14 cellular contexts compared by ENCODE assay signal in the genomic region with DNA sequence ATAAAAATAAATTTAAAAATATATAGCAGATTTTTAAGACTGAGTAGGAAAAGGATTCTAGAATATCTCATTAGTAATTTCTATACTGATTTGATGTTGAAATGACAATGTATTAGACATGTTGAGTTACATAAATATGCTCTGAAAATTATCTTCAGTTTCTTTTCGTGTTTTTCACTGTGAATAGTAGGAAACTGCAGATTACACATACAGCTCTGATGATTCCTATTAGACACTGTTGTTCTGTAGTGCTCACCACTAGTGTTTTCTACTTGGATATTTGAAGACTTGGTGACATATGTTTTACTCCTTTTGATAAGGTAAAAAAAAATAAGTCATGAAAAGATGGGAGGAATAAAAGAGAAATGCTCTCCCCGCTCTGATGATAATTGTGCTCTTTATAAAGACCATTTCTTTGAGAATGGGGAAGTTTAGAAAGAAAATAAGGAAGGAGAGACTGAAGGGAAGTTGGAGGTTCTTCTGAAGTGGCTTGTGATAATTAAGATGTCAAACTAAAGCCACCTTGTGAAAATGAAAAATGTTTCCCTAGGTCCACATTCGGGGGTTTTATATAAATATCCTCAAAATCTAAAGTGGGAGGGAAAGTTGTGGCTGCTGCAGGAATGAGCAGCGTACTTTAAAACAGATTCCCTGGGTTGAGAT. TPM values are rescaled to one million over a fixed set of nuclear protein-coding genes. Genes with fewer than 3 reads are reported as not detected.
"Had no signal": no experiment of that assay in that cellular context is flagged by ENCODE, and none has a peak within 500 bp of the region (broad histone marks: within the 10 kb centered on the region; RNA-seq: fewer than 3 reads in every experiment).

No MANE protein-coding gene starts in this region.

- H3K36me3 ChIP-seq: lower lobe of right lung, thoracic aorta had no signal

- H3K4me1 ChIP-seq: lower lobe of right lung, parathyroid adenoma had no signal

- H3K4me3 ChIP-seq: lower lobe of right lung, thoracic aorta had no signal

- H2AFZ ChIP-seq: parathyroid adenoma had no signal

- H3K9me3 ChIP-seq: lower lobe of right lung, thoracic aorta had no signal

- DNase-seq: activated CD4-positive, alpha-beta T cell treated with anti-CD3 and anti-CD28 coated beads, Interleukin-2, amount 50 U/mL, for 48 hours; activated CD8-positive, alpha-beta memory T cell treated with anti-CD3 and anti-CD28 coated beads, Interleukin-2, amount 10 ng/mL, durations not matched to agents 7 days and 5 days; activated naive CD8-positive, alpha-beta T cell treated with anti-CD3 and anti-CD28 coated beads, Interleukin-2, amount 10 ng/mL, durations not matched to agents 7 days and 5 days; activated T-cell treated with anti-CD3 and anti-CD28 coated beads, Interleukin-2, amount 50 U/mL, for 48 hours; anterior cingulate cortex; endodermal cell; erythroblast; hippocampal formation; lower lobe of right lung; stimulated activated CD4-positive, alpha-beta T cell treated with anti-CD3 and anti-CD28 coated beads, Interleukin-15, amount 100 ng/mL, for 24 hours; stimulated activated CD4-positive, alpha-beta T cell treated with anti-CD3 and anti-CD28 coated beads, Interleukin-4, amount 100 ng/mL, for 24 hours had no signal

- H3K79me2 ChIP-seq: parathyroid adenoma had no signal

- H3K27ac ChIP-seq: lower lobe of right lung, parathyroid adenoma, thoracic aorta had no signal

RNA-seq across cellular contexts. Expression of gene SLC9A2, which starts 52.9 kb away (rescaled TPM):
- total RNA-seq: activated CD8-positive, alpha-beta memory T cell treated with anti-CD3 and anti-CD28 coated beads, Interleukin-2, amount 10 ng/mL, durations not matched to agents 7 days and 5 days; activated naive CD8-positive, alpha-beta T cell treated with anti-CD3 and anti-CD28 coated beads, Interleukin-2, amount 10 ng/mL, durations not matched to agents 7 days and 5 days; dermis microvascular lymphatic vessel endothelial cell; endodermal cell had no signal
